ENCODE assay signal across 20 cellular contexts in the genomic region with DNA sequence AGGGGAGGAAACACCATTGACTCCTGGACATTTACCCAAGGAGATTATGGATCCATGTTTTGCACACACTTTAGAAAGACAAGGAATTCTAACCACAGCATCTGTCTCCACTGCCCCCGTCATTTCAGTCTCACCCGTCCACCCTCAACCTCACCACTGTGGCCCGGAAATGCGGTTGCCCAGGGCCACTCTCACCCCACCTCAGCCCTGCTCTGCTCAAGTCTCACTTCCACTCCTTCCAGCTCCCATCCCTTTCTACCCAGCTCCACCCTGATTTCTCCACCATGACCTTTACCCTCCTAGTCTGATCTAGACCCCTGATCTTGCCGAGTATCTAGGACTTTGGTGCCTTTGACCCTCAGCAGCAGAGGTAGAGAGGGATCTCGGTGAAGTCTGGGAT. TPM values are rescaled to one million over a fixed set of nuclear protein-coding genes. Genes with fewer than 3 reads are reported as not detected.
"Had no signal": no experiment of that assay in that cellular context is flagged by ENCODE, and none has a peak within 500 bp of the region (broad histone marks: within the 10 kb centered on the region; RNA-seq: fewer than 3 reads in every experiment).

No MANE protein-coding gene starts in this region.

- H3K4me3 Mint-ChIP-seq: IgD-negative memory B cell had no signal

- DNase-seq: MG63, NCI-H1092, NCI-H1436, NCI-H187, NCI-H2029, NCI-H2081 treated with DMSO at 0.1 percent for 48 hours, NCI-H2171, NCI-H226, NCI-H446, NCI-H510A, NCI-H524 treated with DMSO at 0.1 percent for 48 hours, NCI-H69, NCI-H82, OCI-M1, SHP77, T-helper 1 cell had no signal

- ATAC-seq: K562 had no signal

- H3K9me3 ChIP-seq: MG63, SJCRH30 had no signal

- H3K36me3 ChIP-seq: MG63, SJCRH30 had no signal

- FAIRE-seq: HTR-8/SVneo, K562 had no signal

- H3K27ac Mint-ChIP-seq: IgD-negative memory B cell had no signal

- H3K27me3 ChIP-seq: MG63, SJCRH30 had no signal

- H3K4me3 ChIP-seq: K562, MG63, SJCRH30 had no signal

- H3K27ac ChIP-seq: SJCRH30 had no signal

RNA-seq across cellular contexts. Expression of gene KCNIP1, which starts 7.2 kb away (rescaled TPM):
- total RNA-seq: K562 had no signal
- polyA plus RNA-seq: IgD-negative memory B cell, K562 had no signal
